In the genomic region with DNA sequence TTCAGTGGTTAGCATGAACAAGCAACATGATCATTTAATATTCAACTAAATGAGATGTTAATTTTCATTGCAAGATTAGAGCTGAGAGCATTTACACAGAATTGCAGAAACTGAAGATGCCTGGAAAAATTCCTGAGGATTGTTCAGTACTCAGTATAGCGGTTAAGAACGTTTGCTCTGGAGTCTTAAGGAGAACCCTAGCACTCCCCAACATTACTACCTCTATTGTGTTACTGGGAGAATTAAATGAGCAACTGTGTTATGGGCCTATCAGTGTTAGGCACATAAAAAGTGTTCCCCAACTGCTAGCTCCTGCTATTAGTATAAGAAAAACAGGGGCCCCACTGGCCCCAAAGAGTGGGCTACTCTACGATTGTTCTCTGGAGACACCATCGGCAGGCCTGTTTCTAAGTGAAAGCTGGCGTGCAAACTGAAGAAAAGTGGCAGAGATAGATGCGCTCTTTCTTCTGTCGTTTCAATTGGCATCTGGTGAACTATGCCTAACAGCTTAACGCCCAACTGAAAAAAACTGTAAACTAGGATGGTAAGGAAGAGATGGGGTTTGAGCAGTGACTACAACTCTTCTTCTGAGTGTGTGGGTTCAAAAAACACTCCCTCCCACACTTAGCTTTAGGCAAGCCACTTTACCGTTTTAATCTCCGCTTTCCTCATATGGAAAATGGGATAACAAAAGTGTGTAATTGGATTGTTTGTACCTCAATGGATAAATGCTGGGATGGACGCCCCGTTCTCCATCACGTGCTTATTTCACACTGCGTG, we compare ENCODE assay signal across 8 cellular contexts. TPM values are rescaled to one million over a fixed set of nuclear protein-coding genes. Genes with fewer than 3 reads are reported as not detected.
DNase-seq lines count a peak whose midpoint lies in the region; ATAC-seq, FAIRE-seq and TF ChIP-seq lines count a peak whose summit lies in the region.

No MANE protein-coding gene starts in this region.

- no peak for ATAC-seq in GM18520 (IDR thresholded peaks at IDR 0.05; ENCODE audit: unreplicated experiment)

- no peak for FAIRE-seq in urothelium cell line (lab: Jason Lieb, UNC)

- DNase-seq in GM06990 (ENCODE audit: extremely low read depth, insufficient read length) (no peak), SJSA1 (ENCODE audit: low read depth in 1 of 2, low spot score in 2 of 2) (peak in 1 of 2 experiments; percentile 6), fibroblast of mammary gland (ENCODE audit: low read depth) (no peak), urothelium cell line (ENCODE audit: low spot score) (no peak), globus pallidus (ENCODE audit: low spot score) (no peak), 8988T (no peak)

- H3K36me3 ChIP-seq in GM06990 (ENCODE audit: control insufficient read depth, insufficient read depth, low read length) (no peaks in the 10 kb centered on the region; the same call in 1 of the 2 replicates), SJSA1 (peaks cover 49% of the 10 kb centered on the region), rectal smooth muscle tissue (ENCODE audit: control insufficient read depth, insufficient read depth, low read length) (no peaks in the 10 kb centered on the region)

- H3K4me1 ChIP-seq in SJSA1 (replicated peaks) (peaks cover 28% of the 10 kb centered on the region), rectal smooth muscle tissue (ENCODE audit: control insufficient read depth, insufficient read depth, low read length) (peaks cover 34% of the 10 kb centered on the region)

- peak overlapping the region; percentile 84 for H3K4me3 ChIP-seq in GM06990 (replicated peaks; ENCODE audit: low read depth, low read length)
- H3K4me3 ChIP-seq in SJSA1 = peak overlapping the region; percentile 92
- H3K4me3 ChIP-seq in fibroblast of mammary gland (ENCODE audit: control insufficient read depth, low read depth, low read length) = peak overlapping the region; percentile 71
- peak overlapping the region; percentile 89 for H3K4me3 ChIP-seq in rectal smooth muscle tissue (ENCODE audit: low read length)

- H3K27ac ChIP-seq in SJSA1 (0 out of 2 replicates have a peak overlapping the region, but pooled peaks have one; percentile 69), rectal smooth muscle tissue (ENCODE audit: low read depth, low read length) (peak overlapping the region; percentile 79)

- H3K27me3 ChIP-seq in GM06990 (replicated peaks; ENCODE audit: control insufficient read depth, insufficient read depth, low read length) (no peaks in the 10 kb centered on the region), SJSA1 (replicated peaks) (no peaks in the 10 kb centered on the region), rectal smooth muscle tissue (ENCODE audit: control insufficient read depth, insufficient read depth, low read length) (no peaks in the 10 kb centered on the region)

- no peaks in the 10 kb centered on the region for H3K9me3 ChIP-seq in SJSA1 (replicated peaks)

- peak overlapping the region; percentile 63 for H3K9ac ChIP-seq in rectal smooth muscle tissue (ENCODE audit: low read length)

- TF ChIP-seq CTCF in GM06990 (IDR thresholded peaks at IDR 0.05; ENCODE audit: insufficient read depth, low read length, poor library complexity, severe bottlenecking) (no peak), fibroblast of mammary gland (conservative IDR thresholded peaks at IDR 0.05; ENCODE audit: control insufficient read depth, insufficient read depth, low read depth, low read length) (no peak)

RNA-seq across cellular contexts. Expression of gene CDR2, which starts 1.3 kb away (rescaled TPM):
- 24.7 and 32.0 TPM in 2 replicates for total RNA-seq in SJSA1 (2014; rRNA removed; shearing (Covaris generic))
